In the genomic region with DNA sequence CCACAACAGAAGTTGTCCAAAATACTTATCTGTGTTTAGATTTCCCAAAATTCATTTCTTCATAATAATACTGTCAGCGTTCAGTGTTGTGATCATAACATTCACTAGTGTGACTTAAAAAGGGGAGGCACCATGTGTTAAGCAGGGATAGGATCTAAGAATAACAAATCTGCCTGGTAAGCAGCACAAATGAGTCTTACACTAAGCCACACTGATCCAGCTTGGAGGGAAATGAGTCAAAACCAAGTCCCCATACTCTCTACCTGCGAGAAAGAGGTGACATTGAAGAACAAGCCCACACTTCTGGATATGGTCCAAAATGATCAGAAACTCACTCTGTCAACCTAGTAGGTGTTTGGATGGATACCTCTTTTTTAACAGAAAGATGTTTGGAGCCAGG, we compare ENCODE assay signal across 30 cellular contexts.
"Had no signal": no experiment of that assay in that cellular context is flagged by ENCODE, and none has a peak within 500 bp of the region (broad histone marks: within the 10 kb centered on the region; RNA-seq: fewer than 3 reads in every experiment).

No MANE protein-coding gene starts in this region.

- H3K4me3 Mint-ChIP-seq: activated CD4-positive, alpha-beta T cell treated with anti-CD3 and anti-CD28 coated beads, Interleukin-2, amount 10 ng/mL, durations not matched to agents 7 days and 5 days; activated T-helper 1 cell treated with anti-CD3 and anti-CD28 coated beads, Interleukin-12 subunit alpha, Interleukin-12 subunit beta, Interleukin-2, Interleukin-4 antibody, amounts not matched to agents 30 ng/mL and 10 ng/mL and 1 ng/mL, durations not matched to agents 14 hours and 24 hours and 36 hours; central memory CD8-positive, alpha-beta T cell; immature natural killer cell; naive thymus-derived CD4-positive, alpha-beta T cell; neural crest cell; stimulated activated memory B cell treated with anti-CD40 and anti-IgM and Interleukin-4, amounts not matched to agents 10 μg/mL and 1 μg/mL and 100 μg/mL, for 72 hours; T-helper 17 cell had no signal

- DNase-seq: activated CD4-positive, alpha-beta T cell treated with anti-CD3 and anti-CD28 coated beads, Interleukin-2, amount 10 ng/mL, durations not matched to agents 7 days and 5 days; activated CD4-positive, CD25-positive, alpha-beta regulatory T cell treated with anti-CD3 and anti-CD28 coated beads, Interleukin-2, amount 50 U/mL, for 72 hours; activated gamma-delta T cell; activated naive CD4-positive, alpha-beta T cell treated with anti-CD3 and anti-CD28 coated beads, Interleukin-2, amount 50 U/mL, for 16 hours; activated T-cell treated with anti-CD3 and anti-CD28 coated beads for 4 hours; anterior cingulate cortex; dermis blood vessel endothelial cell; effector memory CD4-positive, alpha-beta T cell; erythroblast; foreskin fibroblast; head of caudate nucleus; hypothalamus; immature natural killer cell; midbrain; naive thymus-derived CD4-positive, alpha-beta T cell; nucleus accumbens; pancreas; sigmoid colon; small intestine; stimulated activated CD4-positive, alpha-beta T cell treated with anti-CD3 and anti-CD28 coated beads, Interleukin-4, amount 100 ng/mL, for 24 hours; T-helper 17 cell; T1000; tibial artery had no signal

- ATAC-seq: naive thymus-derived CD4-positive, alpha-beta T cell; pancreas; SK-N-SH treated with all-trans-retinoic acid at 6 μM for 48 hours; stimulated activated memory B cell treated with anti-CD40 and anti-IgM and Interleukin-4, amounts not matched to agents 10 μg/mL and 1 μg/mL and 100 μg/mL, for 72 hours; T-helper 17 cell had no signal

- H3K4me3 ChIP-seq: pancreas, prostate gland, sigmoid colon, suprapubic skin, tibial artery had no signal

- H3K27me3 ChIP-seq: pancreas, sigmoid colon, suprapubic skin, tibial artery had no signal

- H3K36me3 Mint-ChIP-seq: immature natural killer cell; naive thymus-derived CD4-positive, alpha-beta T cell; stimulated activated memory B cell treated with anti-CD40 and anti-IgM and Interleukin-4, amounts not matched to agents 10 μg/mL and 1 μg/mL and 100 μg/mL, for 72 hours had no signal

- H3K27me3 Mint-ChIP-seq: T-helper 17 cell had no signal

- H3K27ac Mint-ChIP-seq: activated CD4-positive, alpha-beta T cell treated with anti-CD3 and anti-CD28 coated beads, Interleukin-2, amount 10 ng/mL, durations not matched to agents 7 days and 5 days; activated T-helper 1 cell treated with anti-CD3 and anti-CD28 coated beads, Interleukin-12 subunit alpha, Interleukin-12 subunit beta, Interleukin-2, Interleukin-4 antibody, amounts not matched to agents 30 ng/mL and 10 ng/mL and 1 ng/mL, durations not matched to agents 14 hours and 24 hours and 36 hours; immature natural killer cell; naive thymus-derived CD4-positive, alpha-beta T cell; stimulated activated memory B cell treated with anti-CD40 and anti-IgM and Interleukin-4, amounts not matched to agents 10 μg/mL and 1 μg/mL and 100 μg/mL, for 72 hours; T-helper 17 cell had no signal

- H3K27ac ChIP-seq: pancreas, prostate gland, sigmoid colon, suprapubic skin, tibial artery had no signal

- H3K9me3 ChIP-seq: pancreas, prostate gland, sigmoid colon, suprapubic skin, tibial artery had no signal

- H3K36me3 ChIP-seq: pancreas, prostate gland, sigmoid colon, suprapubic skin, tibial artery had no signal

- H3K4me1 Mint-ChIP-seq: central memory CD8-positive, alpha-beta T cell; immature natural killer cell; neural crest cell; stimulated activated memory B cell treated with anti-CD40 and anti-IgM and Interleukin-4, amounts not matched to agents 10 μg/mL and 1 μg/mL and 100 μg/mL, for 72 hours had no signal

- H3K9me3 Mint-ChIP-seq: activated CD4-positive, alpha-beta T cell treated with anti-CD3 and anti-CD28 coated beads, Interleukin-2, amount 10 ng/mL, durations not matched to agents 7 days and 5 days; activated T-helper 1 cell treated with anti-CD3 and anti-CD28 coated beads, Interleukin-12 subunit alpha, Interleukin-12 subunit beta, Interleukin-2, Interleukin-4 antibody, amounts not matched to agents 30 ng/mL and 10 ng/mL and 1 ng/mL, durations not matched to agents 14 hours and 24 hours and 36 hours; central memory CD8-positive, alpha-beta T cell; naive thymus-derived CD4-positive, alpha-beta T cell; neural crest cell; stimulated activated memory B cell treated with anti-CD40 and anti-IgM and Interleukin-4, amounts not matched to agents 10 μg/mL and 1 μg/mL and 100 μg/mL, for 72 hours had no signal
